ENCODE assay signal across 8 cellular contexts in genomic region chr1:111481387-111482221, GRCh38. TPM values are rescaled to one million over a fixed set of nuclear protein-coding genes. Genes with fewer than 3 reads are reported as not detected.
DNase-seq lines count a peak whose midpoint lies in the region; ATAC-seq and TF ChIP-seq lines count a peak whose summit lies in the region.

No MANE protein-coding gene starts in this region.

- DNase-seq in DMS79 (lab: John Stamatoyannopoulos, UW) (peak; percentile 30), HT-29 (ENCODE audit: low spot score) (peak; percentile 79), OCI-M1 (lab: John Stamatoyannopoulos, UW) (peak; percentile 88), fibroblast of villous mesenchyme (ENCODE audit: low read depth) (peak; percentile 75), neural crest cell (ENCODE audit: low read depth, low spot score) (peak; percentile 47), tibial artery (peak; percentile 80 to 89)

- H3K27ac Mint-ChIP-seq in activated T-helper 17 cell treated with anti-CD3 and anti-CD28 coated beads, Interleukin-2, amount 50 U/mL, for 72 hours: no peak overlapping the region
- H3K27ac Mint-ChIP-seq in neural crest cell (ENCODE audit: unreplicated experiment): no peak overlapping the region

- peaks cover 0 to 9% (median 0%) of the 10 kb centered on the region in 3 donors for H3K36me3 ChIP-seq in tibial artery

- H3K4me1 ChIP-seq in tibial artery: peaks cover 0 to 7% (median 0%) of the 10 kb centered on the region in 4 donors

- TF ChIP-seq CTCF in fibroblast of villous mesenchyme (IDR thresholded peaks at IDR 0.05; ENCODE audit: insufficient read depth, low read depth, low read length) (peak; percentile 87), neural crest cell (conservative IDR thresholded peaks at IDR 0.05) (peak; percentile 74), tibial artery (IDR thresholded peaks at IDR 0.05) (peak; percentile 66 to 75)

- H3K9me3 Mint-ChIP-seq in activated T-helper 17 cell treated with anti-CD3 and anti-CD28 coated beads, Interleukin-2, amount 50 U/mL, for 72 hours: peaks cover 5% of the 10 kb centered on the region
- H3K9me3 Mint-ChIP-seq in neural crest cell: no peaks in the 10 kb centered on the region

- H3K4me3 Mint-ChIP-seq in activated T-helper 17 cell treated with anti-CD3 and anti-CD28 coated beads, Interleukin-2, amount 50 U/mL, for 72 hours: no peak overlapping the region
- no peak overlapping the region for H3K4me3 Mint-ChIP-seq in neural crest cell

- H3K36me3 Mint-ChIP-seq in activated T-helper 17 cell treated with anti-CD3 and anti-CD28 coated beads, Interleukin-2, amount 50 U/mL, for 72 hours (ENCODE audit: low read depth): peaks cover 15% of the 10 kb centered on the region
- no peaks in the 10 kb centered on the region for H3K36me3 Mint-ChIP-seq in neural crest cell (ENCODE audit: low read depth)

- no peaks in the 10 kb centered on the region for H3K27me3 ChIP-seq in tibial artery

- H3K4me3 ChIP-seq in fibroblast of villous mesenchyme (ENCODE audit: low read depth, low read length) (no peak overlapping the region), tibial artery (no peak overlapping the region)

- H3K27me3 Mint-ChIP-seq in activated T-helper 17 cell treated with anti-CD3 and anti-CD28 coated beads, Interleukin-2, amount 50 U/mL, for 72 hours: no peaks in the 10 kb centered on the region
- H3K27me3 Mint-ChIP-seq in neural crest cell (ENCODE audit: low read depth): peaks cover 5% of the 10 kb centered on the region

- H3K4me1 Mint-ChIP-seq in activated T-helper 17 cell treated with anti-CD3 and anti-CD28 coated beads, Interleukin-2, amount 50 U/mL, for 72 hours: peaks cover 19% of the 10 kb centered on the region
- H3K4me1 Mint-ChIP-seq in neural crest cell: no peaks in the 10 kb centered on the region

- no peaks in the 10 kb centered on the region for H3K9me3 ChIP-seq in tibial artery

- ATAC-seq in activated T-helper 17 cell treated with anti-CD3 and anti-CD28 coated beads, Interleukin-2, amount 50 U/mL, for 72 hours (replicated peaks): peak; percentile 75
- no peak for ATAC-seq in HG03175 (IDR thresholded peaks at IDR 0.05; ENCODE audit: unreplicated experiment)

- H3K27ac ChIP-seq in tibial artery: no peak overlapping the region

- intact Hi-C loops in tibial artery (cut with DNase I; ENCODE audit: low total_unique reads): loop anchor here (5.0 kb wide), 1 partner anchor 286 kb away; no protein-coding TSS in a partner anchor

RNA-seq across cellular contexts. Expression of gene C1orf162, which starts 7.8 kb away (rescaled TPM):
- not detected in 2 replicates for total RNA-seq in HT-29 (2014; rRNA removed; shearing (Covaris generic))
- 1 to 10 TPM; 4.4 to 4.9 TPM for total RNA-seq in activated T-helper 17 cell treated with anti-CD3 and anti-CD28 coated beads, Interleukin-2, amount 50 U/mL, for 72 hours
- total RNA-seq in fibroblast of villous mesenchyme: under 0.01 TPM in 2 replicates
- total RNA-seq in neural crest cell: 0.61 and 0.96 TPM in 2 replicates

RNA-seq across cellular contexts. Expression of gene ADORA3, which starts 21.8 kb away (rescaled TPM):
- total RNA-seq in HT-29 (2014; rRNA removed; shearing (Covaris generic)): not detected in 2 replicates
- total RNA-seq in activated T-helper 17 cell treated with anti-CD3 and anti-CD28 coated beads, Interleukin-2, amount 50 U/mL, for 72 hours: not detected
- total RNA-seq in fibroblast of villous mesenchyme (not detected in 2 replicates), neural crest cell (not detected in 2 replicates)

RNA-seq across cellular contexts. Expression of gene TMIGD3, which starts 21.8 kb away (rescaled TPM):
- not detected in 2 replicates for total RNA-seq in HT-29 (2014; rRNA removed; shearing (Covaris generic))
- total RNA-seq in activated T-helper 17 cell treated with anti-CD3 and anti-CD28 coated beads, Interleukin-2, amount 50 U/mL, for 72 hours: under 1 TPM in 1 of 2 donors, not detected in 1; 0.41 TPM
- total RNA-seq in fibroblast of villous mesenchyme (under 0.01 and 0.43 TPM in 2 replicates), neural crest cell (not detected in 2 replicates)

RNA-seq across cellular contexts. Expression of gene ATP5PB, which starts 32.3 kb away (rescaled TPM):
- 282 and 311 TPM in 2 replicates for total RNA-seq in HT-29 (2014; rRNA removed; shearing (Covaris generic))
- 100 to 1,000 TPM; 235 to 383 TPM for total RNA-seq in activated T-helper 17 cell treated with anti-CD3 and anti-CD28 coated beads, Interleukin-2, amount 50 U/mL, for 72 hours
- total RNA-seq in fibroblast of villous mesenchyme (261 and 286 TPM in 2 replicates), neural crest cell (240 and 253 TPM in 2 replicates)

RNA-seq across cellular contexts. Expression of gene WDR77, which starts 32.5 kb away (rescaled TPM):
- 63.9 and 70.0 TPM in 2 replicates for total RNA-seq in HT-29 (2014; rRNA removed; shearing (Covaris generic))
- total RNA-seq in activated T-helper 17 cell treated with anti-CD3 and anti-CD28 coated beads, Interleukin-2, amount 50 U/mL, for 72 hours: 10 to 100 TPM; 27.5 to 65.2 TPM
- total RNA-seq in fibroblast of villous mesenchyme: 40.9 and 59.2 TPM in 2 replicates
- 54.6 and 58.7 TPM in 2 replicates for total RNA-seq in neural crest cell

Comparison
In these comparisons a context has a peak if more than half of its experiments do, and no peak if none do; other contexts are left out.
1. DNase-seq: peak in every context shown above with its lines; median percentile 88 in OCI-M1; 84 in tibial artery; 79 in HT-29; 75 in fibroblast of villous mesenchyme; 47 in neural crest cell; 30 in DMS79.